ENCODE assay signal across 10 cellular contexts in genomic region chr4:52864816-52865215, GRCh38. TPM values are rescaled to one million over a fixed set of nuclear protein-coding genes. Genes with fewer than 3 reads are reported as not detected.
DNase-seq lines count a peak whose midpoint lies in the region; ATAC-seq and TF ChIP-seq lines count a peak whose summit lies in the region.
"Had no signal": no experiment of that assay in that cellular context is flagged by ENCODE, and none has a peak within 500 bp of the region (broad histone marks: within the 10 kb centered on the region; RNA-seq: fewer than 3 reads in every experiment).

No MANE protein-coding gene starts in this region.

- H3K9ac ChIP-seq in HUES48 (ENCODE audit: low read depth, low read length), result no peak overlapping the region
- H3K9ac ChIP-seq: parathyroid adenoma had no signal

- H3K4me3 ChIP-seq in HUES48 (ENCODE audit: low read depth, low read length) (peak overlapping the region; percentile 90; the same call in 1 of the 2 replicates), dorsolateral prefrontal cortex (peak overlapping the region in 30 of 59 donors; percentile 0 to 85 (median 18)), suprapubic skin (no peak overlapping the region)

- no peak for TF ChIP-seq EP300 in suprapubic skin (IDR thresholded peaks at IDR 0.05)

- H3K4me1 ChIP-seq in HUES48 (ENCODE audit: control insufficient read depth, insufficient read depth, low read length) (peaks cover 41% of the 10 kb centered on the region), suprapubic skin (peaks cover 26% of the 10 kb centered on the region)
- H3K4me1 ChIP-seq: parathyroid adenoma had no signal

- no peak for TF ChIP-seq POLR2A in suprapubic skin (IDR thresholded peaks at IDR 0.05)

- peaks cover 50% of the 10 kb centered on the region for H3K36me3 ChIP-seq in HUES48 (ENCODE audit: control insufficient read depth, insufficient read depth, low read length)
- H3K36me3 ChIP-seq in suprapubic skin, result peaks cover 3% of the 10 kb centered on the region

- DNase-seq in NCI-H2227 treated with DMSO at 0.1 percent for 48 hours (lab: John Stamatoyannopoulos, UW), result peak; percentile 82
- no peak for DNase-seq in dorsolateral prefrontal cortex
- DNase-seq in pulmonary artery endothelial cell (ENCODE audit: low read depth, low spot score), result peak; percentile 26
- DNase-seq in NCI-H1930 (lab: John Stamatoyannopoulos, UW), result no peak
- no peak for DNase-seq in suprapubic skin (ENCODE audit: low spot score in 2 of 2)
- DNase-seq: activated CD4-positive, alpha-beta memory T cell treated with anti-CD3 and anti-CD28 coated beads for 36 hours; T-helper 1 cell had no signal

- H3K9me3 ChIP-seq in HUES48 (ENCODE audit: control insufficient read depth, insufficient read depth, low read length) (no peaks in the 10 kb centered on the region), suprapubic skin (no peaks in the 10 kb centered on the region)

- ATAC-seq in GM18867 (IDR thresholded peaks at IDR 0.05; ENCODE audit: unreplicated experiment), result no peak

- intact Hi-C loops in dorsolateral prefrontal cortex (cut with DNase I), result loop anchor here (5.0 kb wide), 4 partner anchors 47 to 153 kb away; no protein-coding TSS in a partner anchor

- H3K27ac ChIP-seq in HUES48 (ENCODE audit: low read depth, low read length) (no peak overlapping the region), dorsolateral prefrontal cortex (peak overlapping the region in 7 of 59 donors; percentile 4 to 46 (median 39)), suprapubic skin (no peak overlapping the region)
- H3K27ac ChIP-seq: parathyroid adenoma had no signal

- whole genome bisulfite sequencing in suprapubic skin, result 20% methylated on average over 4 of the region's 4 CpGs

- H3K27me3 ChIP-seq in HUES48 (ENCODE audit: control insufficient read depth, insufficient read depth, low read length) (no peaks in the 10 kb centered on the region), dorsolateral prefrontal cortex (no peaks in the 10 kb centered on the region), suprapubic skin (peaks cover 7% of the 10 kb centered on the region)

- no peak for TF ChIP-seq CTCF in dorsolateral prefrontal cortex (IDR thresholded peaks at IDR 0.05 in 54 of 56, conservative IDR thresholded peaks at IDR 0.05 in 2 of 56; ENCODE audit: low read depth in 1 of 56, partially characterized antibody in 56 of 56)
- no peak for TF ChIP-seq CTCF in suprapubic skin (IDR thresholded peaks at IDR 0.05)

RNA-seq across cellular contexts. Expression of gene RASL11B, which starts 2.7 kb away (rescaled TPM):
- total RNA-seq in dorsolateral prefrontal cortex (10 to 100 TPM in 103 of 120 experiments, 1 to 10 TPM in 17; 4.6 to 31.0 (median 16.9) TPM), pulmonary artery endothelial cell (0.11 TPM in 1 of 2 replicates, not detected in the other), suprapubic skin (1 to 10 TPM; 1.3 to 2.5 (median 1.7) TPM)

Comparison
In these comparisons a context has a peak if more than half of its experiments do, and no peak if none do; other contexts are left out.
1. DNase-seq: peak in NCI-H2227 treated with DMSO at 0.1 percent for 48 hours (single experiment) and pulmonary artery endothelial cell (single experiment); none in dorsolateral prefrontal cortex (0 of 10), NCI-H1930 (0 of 2) and suprapubic skin (0 of 2).